ENCODE assay signal across 2 cellular contexts in genomic region chr2:219001577-219002394, GRCh38.
TF ChIP-seq lines count a peak whose summit lies in the region.

No MANE protein-coding gene starts in this region.

TF ChIP-seq in Ishikawa, 13 proteins besides CTCF, POLR2A, EP300 and RAD21:
- no peak for TF ChIP-seq NFIC (IDR thresholded peaks at IDR 0.05)
- TF ChIP-seq REST (IDR thresholded peaks at IDR 0.05; ENCODE audit: low read depth), result no peak
- 0 out of 2 replicates have a peak, but pooled peaks have one; percentile 45 for TF ChIP-seq ZBTB7A (IDR thresholded peaks at IDR 0.05; ENCODE audit: low read depth)
- no peak for TF ChIP-seq TEAD4 (IDR thresholded peaks at IDR 0.05)
- no peak for TF ChIP-seq TCF12 (IDR thresholded peaks at IDR 0.05; ENCODE audit: low read depth)
- no peak for TF ChIP-seq TAF1 (IDR thresholded peaks at IDR 0.05; ENCODE audit: low read depth)
- no peak for TF ChIP-seq CREB1 (IDR thresholded peaks at IDR 0.05; ENCODE audit: low read depth)
- TF ChIP-seq YY1 (IDR thresholded peaks at IDR 0.05; ENCODE audit: low read depth), result no peak
- 0 out of 2 replicates have a peak, but pooled peaks have one; percentile 8 for TF ChIP-seq EGR1 (IDR thresholded peaks at IDR 0.05)
- TF ChIP-seq, protein P1, sequence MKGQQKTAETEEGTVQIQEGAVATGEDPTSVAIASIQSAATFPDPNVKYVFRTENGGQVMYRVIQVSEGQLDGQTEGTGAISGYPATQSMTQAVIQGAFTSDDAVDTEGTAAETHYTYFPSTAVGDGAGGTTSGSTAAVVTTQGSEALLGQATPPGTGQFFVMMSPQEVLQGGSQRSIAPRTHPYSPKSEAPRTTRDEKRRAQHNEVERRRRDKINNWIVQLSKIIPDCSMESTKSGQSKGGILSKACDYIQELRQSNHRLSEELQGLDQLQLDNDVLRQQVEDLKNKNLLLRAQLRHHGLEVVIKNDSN (IDR thresholded peaks at IDR 0.05), result no peak
- peak; percentile 31; the same call in 1 of the 2 replicates for TF ChIP-seq MAX (IDR thresholded peaks at IDR 0.05)
- TF ChIP-seq FOXM1 (IDR thresholded peaks at IDR 0.05; ENCODE audit: borderline replicate concordance, low read depth), result no peak
- TF ChIP-seq CEBPB (IDR thresholded peaks at IDR 0.05), result no peak
TF ChIP-seq in Ishikawa: peak in this region for 3.

TF ChIP-seq in H1, 55 proteins besides CTCF, POLR2A, EP300 and RAD21:
- 0 out of 2 replicates have a peak, but pooled peaks have one; percentile 22 for TF ChIP-seq MAX (IDR thresholded peaks at IDR 0.05)
- TF ChIP-seq SRF (IDR thresholded peaks at IDR 0.05; ENCODE audit: low read depth, low read length), result no peak
- peak; percentile 66 for TF ChIP-seq RNF2 (IDR thresholded peaks at IDR 0.05; ENCODE audit: borderline replicate concordance, low read depth, low read length, missing control alignments, poor library complexity, severe bottlenecking)
- peak; percentile 84 for TF ChIP-seq SUZ12 (IDR thresholded peaks at IDR 0.05; ENCODE audit: low read length)
- peak; percentile 91 for TF ChIP-seq EZH2 (IDR thresholded peaks at IDR 0.05; ENCODE audit: low read depth, low read length, severe bottlenecking)
- TF ChIP-seq GABPA (IDR thresholded peaks at IDR 0.05; ENCODE audit: borderline replicate concordance, insufficient read depth, low read length), result no peak
- TF ChIP-seq HDAC2 (IDR thresholded peaks at IDR 0.05; ENCODE audit: borderline replicate concordance in 1 of 2, low read depth in 2 of 2, low read length in 2 of 2), result 0 out of 4 replicates have a peak, but pooled peaks of 1 of the 2 experiments have one; percentile 4
- TF ChIP-seq CBX5 (IDR thresholded peaks at IDR 0.05; ENCODE audit: low read depth, low read length), result no peak
- no peak for TF ChIP-seq SIN3A (conservative IDR thresholded peaks at IDR 0.05 in 1 of 2, IDR thresholded peaks at IDR 0.05 in 1 of 2; ENCODE audit: low read depth in 1 of 2, low read length in 2 of 2)
- TF ChIP-seq, protein P2, sequence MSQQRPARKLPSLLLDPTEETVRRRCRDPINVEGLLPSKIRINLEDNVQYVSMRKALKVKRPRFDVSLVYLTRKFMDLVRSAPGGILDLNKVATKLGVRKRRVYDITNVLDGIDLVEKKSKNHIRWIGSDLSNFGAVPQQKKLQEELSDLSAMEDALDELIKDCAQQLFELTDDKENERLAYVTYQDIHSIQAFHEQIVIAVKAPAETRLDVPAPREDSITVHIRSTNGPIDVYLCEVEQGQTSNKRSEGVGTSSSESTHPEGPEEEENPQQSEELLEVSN (IDR thresholded peaks at IDR 0.05), result 0 out of 2 replicates have a peak, but pooled peaks have one; percentile 17
- no peak for TF ChIP-seq CBX8 (IDR thresholded peaks at IDR 0.05; ENCODE audit: borderline replicate concordance, low read depth, low read length)
- TF ChIP-seq CREB1 (IDR thresholded peaks at IDR 0.05), result no peak
- no peak for TF ChIP-seq TCF12 (IDR thresholded peaks at IDR 0.05; ENCODE audit: low read depth, low read length)
